Comparison of ENCODE assay signal across 11 cellular contexts in genomic region chr15:90836296-90836871, GRCh38. TPM values are rescaled to one million over a fixed set of nuclear protein-coding genes. Genes with fewer than 3 reads are reported as not detected.
A peak's percentile ranks its signal among the peaks of the same experiment; 100 is the strongest.
DNase-seq lines count a peak whose midpoint lies in the region; ATAC-seq, FAIRE-seq and TF ChIP-seq lines count a peak whose summit lies in the region.
"Had no signal": no experiment of that assay in that cellular context is flagged by ENCODE, and none has a peak within 500 bp of the region (broad histone marks: within the 10 kb centered on the region; RNA-seq: fewer than 3 reads in every experiment).

No MANE protein-coding gene starts in this region.

- H3K4me1 Mint-ChIP-seq in activated T-helper 17 cell treated with anti-CD3 and anti-CD28 coated beads, Interleukin-2, amount 50 U/mL, for 72 hours: peaks cover 33% of the 10 kb centered on the region
- H3K4me1 Mint-ChIP-seq in Calu3 (ENCODE audit: low read depth, unreplicated experiment): no peaks in the 10 kb centered on the region

- POLR2A ChIA-PET in HEK293 (lab: Yijun Ruan, JAX): interaction anchor here (0.7 kb wide), 2 partner anchors 38 to 119 kb away, joined by 3 to 8 read pairs; partner anchors contain the start of gene BLM
- POLR2A ChIA-PET in HepG2 (lab: Yijun Ruan, JAX): no interaction called here

- TF ChIP-seq EP300 in HepG2 (IDR thresholded peaks at IDR 0.05; ENCODE audit: low read depth in 2 of 2, low read length in 2 of 2): no peak
- TF ChIP-seq EP300 in HepG2 (CRISPR knock-in tag; IDR thresholded peaks at IDR 0.05; ENCODE audit: borderline replicate concordance): no peak

- H3K27ac Mint-ChIP-seq in activated T-helper 17 cell treated with anti-CD3 and anti-CD28 coated beads, Interleukin-2, amount 50 U/mL, for 72 hours: peak overlapping the region; percentile 99
- no peak overlapping the region for H3K27ac Mint-ChIP-seq in Calu3 (ENCODE audit: unreplicated experiment)

- no peak overlapping the region for H2AFZ ChIP-seq in HepG2 (ENCODE audit: low read length)

- no peak for TF ChIP-seq POLR2A in HepG2 (IDR thresholded peaks at IDR 0.05; ENCODE audit: insufficient read depth in 1 of 2, low read depth in 2 of 2, low read length in 2 of 2)

- no peak for ATAC-seq in activated T-helper 17 cell treated with anti-CD3 and anti-CD28 coated beads, Interleukin-2, amount 50 U/mL, for 72 hours (replicated peaks)
- ATAC-seq in HepG2: peak; percentile 41

- H3K79me2 ChIP-seq in HepG2 (ENCODE audit: insufficient read depth, low read length): no peaks in the 10 kb centered on the region

- peaks cover 5% of the 10 kb centered on the region for H3K4me1 ChIP-seq in HEK293 (ENCODE audit: control insufficient read depth, insufficient read depth, low read length)
- H3K4me1 ChIP-seq in HepG2 (ENCODE audit: insufficient read depth, low read length): peaks cover 35% of the 10 kb centered on the region
- H3K4me1 ChIP-seq: foreskin keratinocyte had no signal

- H3K4me3 ChIP-seq in HEK293 (ENCODE audit: low read depth, low read length) (no peak overlapping the region), HepG2 (replicated peaks in 1 of 3; ENCODE audit: insufficient read depth in 1 of 3, low read depth in 2 of 3, low read length in 3 of 3) (no peak overlapping the region)

- peaks cover 2 to 34% of the 10 kb centered on the region in 2 experiments; a peak in 3 of 5 replicates for H3K27me3 ChIP-seq in HepG2 (ENCODE audit: control insufficient read depth in 1 of 2, insufficient read depth in 2 of 2, low read length in 2 of 2)
- H3K27me3 ChIP-seq: foreskin keratinocyte had no signal

- H3K9me3 ChIP-seq in HEK293 (ENCODE audit: control insufficient read depth, insufficient read depth, low read depth, low read length) (no peaks in the 10 kb centered on the region), HepG2 (ENCODE audit: low read length) (no peaks in the 10 kb centered on the region)

- CTCF ChIA-PET in HEK293 (lab: Yijun Ruan, JAX): interaction anchor here (1.5 kb wide), 1 partner anchor 49 kb away, joined by 8 read pairs; no protein-coding TSS in a partner anchor
- CTCF ChIA-PET in HepG2 (lab: Yijun Ruan, JAX; ENCODE audit: low intra/inter-chr PET ratio, low total read pairs): no interaction called here
- CTCF ChIA-PET in Calu3 (lab: Charles Lee): interaction anchor here (0.6 to 0.7 kb wide), 2 partner anchors 46 to 1168 kb away, joined by 4 to 5 read pairs; no protein-coding TSS in a partner anchor

- H3K36me3 ChIP-seq in HEK293 (ENCODE audit: control insufficient read depth in 2 of 2, insufficient read depth in 1 of 2, low read length in 2 of 2) (no peaks in the 10 kb centered on the region), HepG2 (replicated peaks in 1 of 2; ENCODE audit: control insufficient read depth in 1 of 2, insufficient read depth in 2 of 2, low read length in 2 of 2) (no peaks in the 10 kb centered on the region)

- DNase-seq in CD1c-positive myeloid dendritic cell (ENCODE audit: extremely low spot score): peak; percentile 76
- DNase-seq in HepG2 (ENCODE audit: low spot score): peak; percentile 53
- DNase-seq in D341Med (ENCODE audit: low spot score): no peak
- no peak for DNase-seq in NCI-H1417 (lab: John Stamatoyannopoulos, UW)
- DNase-seq in Calu3: no peak
- DNase-seq in NCI-H1105 treated with DMSO at 0.1 percent for 48 hours (lab: John Stamatoyannopoulos, UW): no peak
- DNase-seq: activated gamma-delta T cell, naive B cell had no signal

- H3K27me3 Mint-ChIP-seq in activated T-helper 17 cell treated with anti-CD3 and anti-CD28 coated beads, Interleukin-2, amount 50 U/mL, for 72 hours: no peaks in the 10 kb centered on the region
- peaks cover 14% of the 10 kb centered on the region for H3K27me3 Mint-ChIP-seq in Calu3 (ENCODE audit: unreplicated experiment)
- H3K27me3 Mint-ChIP-seq: naive B cell had no signal

- 16% methylated on average over 6 of the region's 7 CpGs for WGBS in HepG2 (ENCODE audit: low lambda C conversion rate)

- intact Hi-C loops in HepG2 (cut with micrococcal nuclease; ENCODE audit: unreplicated experiment) (no loop called here), Calu3 (cut with micrococcal nuclease; ENCODE audit: unreplicated experiment) (no loop called here)

- BruUV-seq in HepG2 (replicated peaks; lab: Mats Ljungman, UMichigan) (no TSS peak), Calu3 (replicated peaks; lab: Mats Ljungman, UMichigan) (no TSS peak)

- no peaks in the 10 kb centered on the region for H3K9me3 Mint-ChIP-seq in activated T-helper 17 cell treated with anti-CD3 and anti-CD28 coated beads, Interleukin-2, amount 50 U/mL, for 72 hours
- H3K9me3 Mint-ChIP-seq in Calu3 (ENCODE audit: low read depth, unreplicated experiment): no peaks in the 10 kb centered on the region
- H3K9me3 Mint-ChIP-seq: naive B cell had no signal

- no peak overlapping the region for H3K9ac ChIP-seq in HepG2 (ENCODE audit: insufficient read depth, low read depth, low read length)

- no peaks in the 10 kb centered on the region for H4K20me1 ChIP-seq in HepG2 (ENCODE audit: insufficient read depth, low read length)

- in situ Hi-C loops in HepG2 (cut with HindIII; ENCODE audit: extremely low pct_ligation_motif_present, low pct_unique_long_range_greater_than_20kb): no loop called here

- no peak for FAIRE-seq in HepG2 (lab: Jason Lieb, UNC)

- H3K4me3 Mint-ChIP-seq in activated T-helper 17 cell treated with anti-CD3 and anti-CD28 coated beads, Interleukin-2, amount 50 U/mL, for 72 hours: peak overlapping the region; percentile 83
- no peak overlapping the region for H3K4me3 Mint-ChIP-seq in Calu3 (ENCODE audit: low read depth, unreplicated experiment)

- H3K36me3 Mint-ChIP-seq in activated T-helper 17 cell treated with anti-CD3 and anti-CD28 coated beads, Interleukin-2, amount 50 U/mL, for 72 hours (ENCODE audit: low read depth): peaks cover 37% of the 10 kb centered on the region
- no peaks in the 10 kb centered on the region for H3K36me3 Mint-ChIP-seq in Calu3 (ENCODE audit: insufficient read depth, unreplicated experiment)
- H3K36me3 Mint-ChIP-seq: naive B cell had no signal

- no peak for TF ChIP-seq CTCF in HEK293 (tag by site-specific recombination; IDR thresholded peaks at IDR 0.05)
- TF ChIP-seq CTCF in HepG2 (CRISPR knock-in tag; IDR thresholded peaks at IDR 0.05): no peak
- TF ChIP-seq CTCF in Calu3 (IDR thresholded peaks at IDR 0.05; ENCODE audit: unreplicated experiment): no peak

- no peak for TF ChIP-seq RAD21 in HepG2 (CRISPR knock-in tag; IDR thresholded peaks at IDR 0.05)

- H3K27ac ChIP-seq in HEK293 (ENCODE audit: extremely low read depth, low read depth, low read length) (no peak overlapping the region), HepG2 (ENCODE audit: extremely low read length, insufficient read depth, low read length) (no peak overlapping the region)
- H3K27ac ChIP-seq: foreskin keratinocyte had no signal

- no peak overlapping the region for H3K4me2 ChIP-seq in HepG2 (ENCODE audit: low read depth, low read length)

RNA-seq across cellular contexts. Expression of gene FURIN, which starts 32.0 kb away (rescaled TPM):
- 100 to 1,000 TPM; 605 to 771 TPM for total RNA-seq in activated T-helper 17 cell treated with anti-CD3 and anti-CD28 coated beads, Interleukin-2, amount 50 U/mL, for 72 hours
- total RNA-seq in HepG2 (2016; rRNA removed; fragmentation: Illumina TruSeq; extraction: Trizol) (13.9 and 17.4 TPM in 2 replicates), Calu3 (2022) (61.7 and 76.6 TPM in 2 replicates)
- total RNA-seq in HepG2 (2016; cell fraction: cytosol; rRNA removed; fragmentation: Illumina TruSeq; extraction: Trizol; ENCODE audit: low read depth): 4.7 and 4.8 TPM in 2 replicates
- total RNA-seq in HepG2 (2016; cell fraction: insoluble cytoplasmic fraction; rRNA removed; fragmentation: Illumina TruSeq; extraction: Trizol): 10.1 and 18.5 TPM in 2 replicates
- 20.5 and 21.4 TPM in 2 replicates for total RNA-seq in HepG2 (2016; cell fraction: membrane; rRNA removed; fragmentation: Illumina TruSeq; extraction: Trizol)
- total RNA-seq in HepG2 (2016; cell fraction: nucleus; rRNA removed; fragmentation: Illumina TruSeq; extraction: Trizol): 17.5 and 19.5 TPM in 2 replicates
- 15.2 and 17.3 TPM in 2 replicates for polyA plus RNA-seq in HepG2 (2011; rRNA removed)
- polyA plus RNA-seq in HepG2 (2011; cell fraction: cytosol; rRNA removed): 12.0 and 18.4 TPM in 2 replicates
- polyA plus RNA-seq in HepG2 (2011; cell fraction: nucleus; rRNA removed): 17.2 and 23.0 TPM in 2 replicates
- polyA plus RNA-seq in HepG2 (2012): 4.4 and 15.3 TPM in 2 replicates
- 6.3 and 6.4 TPM in 2 replicates for polyA plus RNA-seq in HepG2 (2016; cell fraction: cytosol; fragmentation: Illumina TruSeq; extraction: Trizol; ENCODE audit: low read depth)
- polyA plus RNA-seq in HepG2 (2016; cell fraction: insoluble cytoplasmic fraction; fragmentation: Illumina TruSeq; extraction: Trizol; ENCODE audit: low read depth): 14.6 and 21.4 TPM in 2 replicates
- polyA plus RNA-seq in HepG2 (2016; cell fraction: membrane; fragmentation: Illumina TruSeq; extraction: Trizol; ENCODE audit: low read depth): 19.0 and 20.4 TPM in 2 replicates
- polyA plus RNA-seq in HepG2 (2016; cell fraction: nucleus; fragmentation: Illumina TruSeq; extraction: Trizol; ENCODE audit: insufficient read depth, low read depth): 32.9 and 35.2 TPM in 2 replicates
- 33.9 and 45.0 TPM in 2 replicates for polyA minus RNA-seq in HepG2 (2011; rRNA and poly(A)+ RNA removed; ENCODE audit: low replicate concordance)
- 15.8 and 17.1 TPM in 2 replicates for polyA minus RNA-seq in HepG2 (2011; cell fraction: cytosol; rRNA and poly(A)+ RNA removed)
- 6.1 and 8.6 TPM in 2 replicates for polyA minus RNA-seq in HepG2 (2011; cell fraction: nucleus; rRNA and poly(A)+ RNA removed)

RNA-seq across cellular contexts. Expression of gene FES, which starts 47.9 kb away (rescaled TPM):
- total RNA-seq in activated T-helper 17 cell treated with anti-CD3 and anti-CD28 coated beads, Interleukin-2, amount 50 U/mL, for 72 hours: 100 to 1,000 TPM in 1 of 2 donors, 10 to 100 TPM in 1; 98.5 to 122 TPM
- total RNA-seq in HepG2 (2016; rRNA removed; fragmentation: Illumina TruSeq; extraction: Trizol): 8.5 and 9.5 TPM in 2 replicates
- total RNA-seq in HepG2 (2016; cell fraction: cytosol; rRNA removed; fragmentation: Illumina TruSeq; extraction: Trizol; ENCODE audit: low read depth): 3.0 and 3.5 TPM in 2 replicates
- 9.6 TPM in 2 replicates for total RNA-seq in HepG2 (2016; cell fraction: insoluble cytoplasmic fraction; rRNA removed; fragmentation: Illumina TruSeq; extraction: Trizol)
- 3.8 and 4.7 TPM in 2 replicates for total RNA-seq in HepG2 (2016; cell fraction: membrane; rRNA removed; fragmentation: Illumina TruSeq; extraction: Trizol)
- total RNA-seq in HepG2 (2016; cell fraction: nucleus; rRNA removed; fragmentation: Illumina TruSeq; extraction: Trizol): 5.2 and 5.4 TPM in 2 replicates
- polyA plus RNA-seq in HepG2 (2011; rRNA removed): 4.0 and 4.3 TPM in 2 replicates
- 2.8 and 5.7 TPM in 2 replicates for polyA plus RNA-seq in HepG2 (2011; cell fraction: cytosol; rRNA removed)
- 13.7 and 22.6 TPM in 2 replicates for polyA plus RNA-seq in HepG2 (2011; cell fraction: nucleus; rRNA removed)
- 1.3 and 1.7 TPM in 2 replicates for polyA plus RNA-seq in HepG2 (2012)
- polyA plus RNA-seq in HepG2 (2016; cell fraction: cytosol; fragmentation: Illumina TruSeq; extraction: Trizol; ENCODE audit: low read depth): 3.0 TPM in 2 replicates
- polyA plus RNA-seq in HepG2 (2016; cell fraction: insoluble cytoplasmic fraction; fragmentation: Illumina TruSeq; extraction: Trizol; ENCODE audit: low read depth): 6.1 and 6.9 TPM in 2 replicates
- 2.4 TPM in 2 replicates for polyA plus RNA-seq in HepG2 (2016; cell fraction: membrane; fragmentation: Illumina TruSeq; extraction: Trizol; ENCODE audit: low read depth)
- polyA plus RNA-seq in HepG2 (2016; cell fraction: nucleus; fragmentation: Illumina TruSeq; extraction: Trizol; ENCODE audit: insufficient read depth, low read depth): 8.5 and 10.3 TPM in 2 replicates
- 0.37 and 5.3 TPM in 2 replicates for polyA minus RNA-seq in HepG2 (2011; rRNA and poly(A)+ RNA removed; ENCODE audit: low replicate concordance)
- 1.7 and 1.8 TPM in 2 replicates for polyA minus RNA-seq in HepG2 (2011; cell fraction: cytosol; rRNA and poly(A)+ RNA removed)
- 5.1 and 6.2 TPM in 2 replicates for polyA minus RNA-seq in HepG2 (2011; cell fraction: nucleus; rRNA and poly(A)+ RNA removed)
- total RNA-seq in Calu3 (2022): 1.6 and 1.7 TPM in 2 replicates

Comparison
In these comparisons a context has a peak if more than half of its experiments do, and no peak if none do; other contexts are left out.
1. DNase-seq: peak in CD1c-positive myeloid dendritic cell (single experiment) and HepG2 (single experiment); none in D341Med (single experiment), NCI-H1417 (0 of 3), Calu3 (single experiment) and NCI-H1105 treated with DMSO at 0.1 percent for 48 hours (single experiment).
2. RNA of gene FES, which starts 47.9 kb away (total RNA-seq): 98.5 to 122 TPM in activated T-helper 17 cell treated with anti-CD3 and anti-CD28 coated beads, Interleukin-2, amount 50 U/mL, for 72 hours; 3.0 to 9.6 TPM in HepG2 and 1.6 to 1.7 TPM in Calu3; every median in the first group is over 4 times any median in the second.